In the genomic region with DNA sequence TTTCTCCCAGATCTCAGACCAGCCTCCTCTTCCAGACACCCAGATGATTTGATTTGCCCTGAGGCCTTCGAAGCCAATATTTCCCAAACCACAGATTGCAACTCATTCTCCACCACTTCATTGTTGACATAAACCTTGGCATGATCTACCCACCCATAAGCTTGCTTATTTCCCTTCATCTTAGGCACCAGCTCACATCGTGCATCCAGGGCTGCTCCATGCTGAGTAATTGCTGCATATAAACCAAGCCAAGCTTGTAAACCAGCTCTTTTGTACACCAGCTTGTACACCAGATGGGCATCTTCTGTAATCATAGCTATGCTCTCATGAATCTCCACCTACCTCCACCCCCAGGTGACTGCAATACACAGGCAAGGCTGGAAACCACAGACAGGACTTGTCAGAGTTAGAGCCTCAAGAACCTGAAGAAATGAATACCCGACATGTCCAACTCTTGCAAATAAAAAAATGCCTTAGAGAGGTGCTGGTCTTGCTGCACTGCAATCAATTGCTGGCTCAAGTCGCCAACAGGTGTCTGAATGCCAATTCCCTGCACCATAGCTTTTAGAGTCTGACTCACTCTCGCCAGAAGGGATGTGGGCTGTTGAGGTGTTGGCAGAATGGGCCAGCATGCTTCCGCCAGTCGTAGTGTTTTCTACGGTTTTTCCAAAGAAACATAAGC, we compare ENCODE assay signal across 10 cellular contexts. TPM values are rescaled to one million over a fixed set of nuclear protein-coding genes. Genes with fewer than 3 reads are reported as not detected.
A peak's percentile ranks its signal among the peaks of the same experiment; 100 is the strongest.
DNase-seq lines count a peak whose midpoint lies in the region; ATAC-seq, FAIRE-seq and TF ChIP-seq lines count a peak whose summit lies in the region.
"Had no signal": no experiment of that assay in that cellular context is flagged by ENCODE, and none has a peak within 500 bp of the region (broad histone marks: within the 10 kb centered on the region; RNA-seq: fewer than 3 reads in every experiment).

No MANE protein-coding gene starts in this region.

- no peaks in the 10 kb centered on the region for H4K20me1 ChIP-seq in H9 (ENCODE audit: control insufficient read depth, insufficient read depth, insufficient read length)

- H3K9me3 Mint-ChIP-seq in HFFc6 (no peaks in the 10 kb centered on the region), H9 (peaks cover 8 to 9% of the 10 kb centered on the region in 2 experiments)

- no peak overlapping the region for H3K9ac ChIP-seq in H9 (ENCODE audit: extremely low read depth, insufficient read length, low read length)

- no peak for ATAC-seq in sciatic nerve
- ATAC-seq: lower lobe of right lung had no signal

- H2AK5ac ChIP-seq in H9 (ENCODE audit: insufficient read length, low read length), result no peak overlapping the region

- DNase-seq in HFFc6 (peak; percentile 56), T-helper 9 cell (peak; percentile 32), anterior cingulate cortex (lab: John Stamatoyannopoulos, UW) (peak in 37 of 58 donors; percentile 6 to 88 (median 42)), sciatic nerve (ENCODE audit: low spot score) (peak; percentile 15), RCC 7860 (ENCODE audit: low spot score) (no peak), nucleus accumbens (lab: John Stamatoyannopoulos, UW) (no peak), H9 (no peak), RPMI8226 (no peak)
- DNase-seq: lower lobe of right lung, NCI-H524 treated with DMSO at 0.1 percent for 48 hours had no signal

- no peak overlapping the region for H2BK120ac ChIP-seq in H9 (ENCODE audit: low read depth, low read length, poor library complexity, severe bottlenecking)

- no CpG with 5 or more reads among the region's 8 CpGs for WGBS in H9 (ENCODE audit: extremely low coverage, insufficient read length, low lambda C conversion rate)

- no peak overlapping the region for H4K8ac ChIP-seq in H9 (replicated peaks; ENCODE audit: insufficient read length, low read depth, low read length)

- H3K4me1 Mint-ChIP-seq in HFFc6 (ENCODE audit: low read depth) (peaks cover 35% of the 10 kb centered on the region), H9 (peaks cover 0 to 2% of the 10 kb centered on the region in 2 experiments; a peak in 2 of 4 replicates)

- no peak overlapping the region for H3K23ac ChIP-seq in H9 (ENCODE audit: insufficient read length, low read depth, low read length)

- H3K4me3 Mint-ChIP-seq in HFFc6, result no peak overlapping the region
- H3K4me3 Mint-ChIP-seq in H9, result no peak overlapping the region

- no peak overlapping the region for H4K5ac ChIP-seq in H9 (ENCODE audit: insufficient read length, low read depth, low read length)

- no peak overlapping the region for H3K56ac ChIP-seq in H9 (ENCODE audit: insufficient read length, low read depth, low read length)

- no peak overlapping the region for H3K14ac ChIP-seq in H9 (ENCODE audit: insufficient read depth, low read length)

- TF ChIP-seq CTCF in HFFc6 (IDR thresholded peaks at IDR 0.05) (no peak), H9 (conservative IDR thresholded peaks at IDR 0.05) (no peak)

- H3K27me3 Mint-ChIP-seq in HFFc6 (ENCODE audit: insufficient read depth), result no peaks in the 10 kb centered on the region; the same call in 1 of the 2 replicates
- H3K27me3 Mint-ChIP-seq in H9 (ENCODE audit: low read depth), result peaks cover 57% of the 10 kb centered on the region

- no peak overlapping the region for H3K27ac ChIP-seq in H9 (ENCODE audit: insufficient read length, low read depth, low read length)
- H3K27ac ChIP-seq: lower lobe of right lung had no signal

- H2BK5ac ChIP-seq in H9 (ENCODE audit: insufficient read length, low read length), result no peak overlapping the region

- H3K27ac Mint-ChIP-seq in HFFc6, result peak overlapping the region; percentile 12
- no peak overlapping the region for H3K27ac Mint-ChIP-seq in H9

- no peak for FAIRE-seq in RCC 7860 (lab: Jason Lieb, UNC)

- no peak overlapping the region for H2BK15ac ChIP-seq in H9 (ENCODE audit: low read depth, low read length)

- H3K4me1 ChIP-seq in H9 (ENCODE audit: insufficient read depth, low read length), result no peaks in the 10 kb centered on the region

- no peaks in the 10 kb centered on the region for H3K79me1 ChIP-seq in H9 (ENCODE audit: insufficient read depth, low read depth, low read length, poor library complexity, severe bottlenecking)

- H2AFZ ChIP-seq in H9 (ENCODE audit: low read length), result no peak overlapping the region

- H3T11ph ChIP-seq in H9 (ENCODE audit: low read length), result no peak overlapping the region

- H3K4ac ChIP-seq in H9 (ENCODE audit: low read depth, low read length), result no peak overlapping the region

- H3K36me3 Mint-ChIP-seq in HFFc6 (ENCODE audit: low read depth) (peaks cover 6% of the 10 kb centered on the region; the same call in 1 of the 2 replicates), H9 (ENCODE audit: insufficient read depth in 1 of 3, low read depth in 3 of 3) (peaks cover 0 to 6% (median 2%) of the 10 kb centered on the region in 3 experiments; a peak in 4 of 7 replicates)

- no peaks in the 10 kb centered on the region for H3K79me2 ChIP-seq in H9 (ENCODE audit: insufficient read depth, low read length)

- H2BK20ac ChIP-seq in H9 (ENCODE audit: low read depth, low read length, poor library complexity, severe bottlenecking), result no peak overlapping the region

- no peak overlapping the region for H4K91ac ChIP-seq in H9 (ENCODE audit: insufficient read length, low read depth, low read length)

- intact Hi-C loops in sciatic nerve (cut with DNase I), result no loop called here

- no peak overlapping the region for H3K18ac ChIP-seq in H9 (ENCODE audit: insufficient read length, low read depth, low read length)

- H3K9me3 ChIP-seq in H9 (ENCODE audit: control insufficient read depth, low read depth, low read length), result no peaks in the 10 kb centered on the region
- H3K9me3 ChIP-seq: lower lobe of right lung had no signal

- H3K23me2 ChIP-seq in H9 (ENCODE audit: insufficient read length, low read depth, low read length, poor library complexity, severe bottlenecking), result no peaks in the 10 kb centered on the region

- H3K27me3 ChIP-seq in H9 (ENCODE audit: insufficient read depth, low read length), result peaks cover under 1% of the 10 kb centered on the region; the same call in 1 of the 2 replicates

- no peak overlapping the region for H2BK12ac ChIP-seq in H9 (ENCODE audit: insufficient read length, low read depth, low read length)

- H3K4me2 ChIP-seq in H9 (ENCODE audit: insufficient read depth, insufficient read length, low read length), result no peak overlapping the region

RNA-seq across cellular contexts. Expression of gene TRABD2A, which starts 31.5 kb away (rescaled TPM):
- 10 to 100 TPM; 13.5 to 46.2 (median 41.9) TPM for total RNA-seq in HFFc6 (2021; fragmentation: NEBNext Ultra II Directional; extraction: Animal tissue kit (Norgen Biotek cat#: 25700))
- total RNA-seq in sciatic nerve (2.1 TPM), H9 (2021) (1.4 and 1.7 TPM in 2 replicates)

RNA-seq across cellular contexts. Expression of gene TMSB10, which starts 56.0 kb away (rescaled TPM):
- total RNA-seq in HFFc6 (2021; fragmentation: NEBNext Ultra II Directional; extraction: Animal tissue kit (Norgen Biotek cat#: 25700)), result 1,000 to 10,000 TPM; 3,909 to 6,151 (median 5,325) TPM
- 1,367 TPM for total RNA-seq in sciatic nerve
- total RNA-seq in H9 (2021), result 755 and 770 TPM in 2 replicates

Comparison
In these comparisons a context has a peak if more than half of its experiments do, and no peak if none do; other contexts are left out.
1. DNase-seq: peak in HFFc6 (single experiment), T-helper 9 cell (single experiment), anterior cingulate cortex (37 of 58) and sciatic nerve (single experiment); none in RCC 7860 (single experiment), nucleus accumbens (0 of 56), H9 (single experiment) and RPMI8226 (single experiment).